ENCODE assay signal across 10 cellular contexts in the genomic region with DNA sequence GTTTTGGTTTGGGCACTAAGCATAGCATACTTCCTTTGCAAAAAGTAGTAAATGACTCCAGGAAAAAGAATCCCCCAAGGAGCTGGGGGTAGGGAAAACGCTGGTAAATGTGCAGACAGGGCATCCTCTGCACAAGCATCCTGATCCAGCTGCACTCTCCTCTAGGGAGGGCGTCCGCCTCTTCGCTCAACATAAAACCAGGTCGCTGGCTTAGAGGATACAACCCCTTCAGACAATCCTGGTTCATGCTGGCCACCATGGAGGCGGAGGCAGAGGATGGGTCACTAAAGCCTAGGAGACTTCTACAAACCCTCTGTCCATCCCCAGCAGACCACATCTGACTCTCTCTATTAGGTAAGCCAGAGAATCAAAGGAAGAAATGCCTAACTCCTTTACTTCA. TPM values are rescaled to one million over a fixed set of nuclear protein-coding genes. Genes with fewer than 3 reads are reported as not detected.
DNase-seq lines count a peak whose midpoint lies in the region; TF ChIP-seq lines count a peak whose summit lies in the region.
"Had no signal": no experiment of that assay in that cellular context is flagged by ENCODE, and none has a peak within 500 bp of the region (broad histone marks: within the 10 kb centered on the region; RNA-seq: fewer than 3 reads in every experiment).

No MANE protein-coding gene starts in this region.

- H3K27me3 ChIP-seq in esophagus (ENCODE audit: control insufficient read depth in 1 of 2, insufficient read depth in 2 of 2, low read length in 2 of 2) (no peaks in the 10 kb centered on the region), osteoblast (ENCODE audit: insufficient read depth, low read length) (no peaks in the 10 kb centered on the region), tibial artery (no peaks in the 10 kb centered on the region)

- TF ChIP-seq CTCF in osteoblast (IDR thresholded peaks at IDR 0.05; ENCODE audit: extremely low read depth, low read depth, low read length) (no peak), tibial artery (IDR thresholded peaks at IDR 0.05) (no peak)

- no peak overlapping the region for H2AFZ ChIP-seq in osteoblast (ENCODE audit: low read length)

- peak overlapping the region; percentile 46 for H3K4me2 ChIP-seq in osteoblast (ENCODE audit: insufficient read depth, low read length)

- intact Hi-C loops in activated CD4-positive, alpha-beta memory T cell treated with anti-CD3 and anti-CD28 coated beads for 36 hours (cut with micrococcal nuclease): no loop called here
- intact Hi-C loops in tibial artery (cut with DNase I; ENCODE audit: low total_unique reads): no loop called here

- H3K4me3 ChIP-seq in esophagus (ENCODE audit: low read depth in 1 of 2, low read length in 2 of 2) (no peak overlapping the region), osteoblast (ENCODE audit: insufficient read depth, low read length) (peak overlapping the region; percentile 3), tibial artery (peak overlapping the region; percentile 23 to 40)

- DNase-seq in activated CD4-positive, alpha-beta memory T cell treated with anti-CD3 and anti-CD28 coated beads for 36 hours: no peak
- DNase-seq in activated CD4-positive, alpha-beta memory T cell treated with anti-CD3 and anti-CD28 coated beads, Interleukin-2, amount 10 ng/mL, durations not matched to agents 7 days and 5 days: no peak
- DNase-seq in osteoblast (ENCODE audit: insufficient read length, low spot score, missing footprints) (peak; percentile 77), tibial artery (peak in 1 of 2 donors; percentile 70), NCI-H2107 (lab: John Stamatoyannopoulos, UW) (no peak), NCI-H2171 (lab: John Stamatoyannopoulos, UW) (no peak), amygdala (lab: John Stamatoyannopoulos, UW) (no peak)
- DNase-seq: activated CD8-positive, alpha-beta memory T cell treated with anti-CD3 and anti-CD28 coated beads, Interleukin-2, amount 10 ng/mL, durations not matched to agents 7 days and 5 days; H9 had no signal

- CTCF ChIA-PET in activated CD4-positive, alpha-beta memory T cell treated with anti-CD3 and anti-CD28 coated beads for 36 hours (lab: Charles Lee): interaction anchor here (0.8 to 2.1 kb wide), 2 partner anchors 9 kb away, joined by 3 to 13 read pairs; no protein-coding TSS in a partner anchor
- CTCF ChIA-PET in activated CD4-positive, alpha-beta memory T cell treated with anti-CD3 and anti-CD28 coated beads, Interleukin-2, amount 10 ng/mL, durations not matched to agents 7 days and 5 days (lab: Charles Lee): interaction anchor here (1.0 kb wide), 1 partner anchor 9 kb away, joined by 4 read pairs; no protein-coding TSS in a partner anchor

- H3K36me3 ChIP-seq in esophagus (ENCODE audit: control insufficient read depth in 2 of 2, insufficient read depth in 2 of 2, low read length in 1 of 2) (peaks cover 16 to 28% of the 10 kb centered on the region in 2 donors), osteoblast (ENCODE audit: insufficient read depth, low read length) (peaks cover 39% of the 10 kb centered on the region), tibial artery (peaks cover 0 to 28% (median 16%) of the 10 kb centered on the region in 3 donors)

- peaks cover 62% of the 10 kb centered on the region for H3K36me3 Mint-ChIP-seq in activated CD4-positive, alpha-beta memory T cell treated with anti-CD3 and anti-CD28 coated beads for 36 hours
- H3K36me3 Mint-ChIP-seq in activated CD4-positive, alpha-beta memory T cell treated with anti-CD3 and anti-CD28 coated beads, Interleukin-2, amount 10 ng/mL, durations not matched to agents 7 days and 5 days (ENCODE audit: low read depth): peaks cover 81% of the 10 kb centered on the region

- H3K27ac Mint-ChIP-seq in activated CD4-positive, alpha-beta memory T cell treated with anti-CD3 and anti-CD28 coated beads for 36 hours: peak overlapping the region; percentile 45
- no peak overlapping the region for H3K27ac Mint-ChIP-seq in activated CD4-positive, alpha-beta memory T cell treated with anti-CD3 and anti-CD28 coated beads, Interleukin-2, amount 10 ng/mL, durations not matched to agents 7 days and 5 days
- H3K27ac Mint-ChIP-seq: activated CD8-positive, alpha-beta memory T cell treated with anti-CD3 and anti-CD28 coated beads, Interleukin-2, amount 10 ng/mL, durations not matched to agents 7 days and 5 days; H9 had no signal

- peaks cover 3% of the 10 kb centered on the region for H3K79me2 ChIP-seq in osteoblast (ENCODE audit: insufficient read depth, low read length)

- peak overlapping the region; percentile 75 to 88 for H3K27ac ChIP-seq in esophagus (ENCODE audit: low read depth in 2 of 2, low read length in 1 of 2)
- H3K27ac ChIP-seq in osteoblast (ENCODE audit: low read depth, low read length): peak overlapping the region; percentile 83
- peak overlapping the region; percentile 88 to 91 for H3K27ac ChIP-seq in tibial artery

- no peak overlapping the region for H3K4me3 Mint-ChIP-seq in activated CD4-positive, alpha-beta memory T cell treated with anti-CD3 and anti-CD28 coated beads for 36 hours
- no peak overlapping the region for H3K4me3 Mint-ChIP-seq in activated CD4-positive, alpha-beta memory T cell treated with anti-CD3 and anti-CD28 coated beads, Interleukin-2, amount 10 ng/mL, durations not matched to agents 7 days and 5 days
- H3K4me3 Mint-ChIP-seq: activated CD8-positive, alpha-beta memory T cell treated with anti-CD3 and anti-CD28 coated beads, Interleukin-2, amount 10 ng/mL, durations not matched to agents 7 days and 5 days; H9 had no signal

- peaks cover 7% of the 10 kb centered on the region for H3K4me1 Mint-ChIP-seq in activated CD4-positive, alpha-beta memory T cell treated with anti-CD3 and anti-CD28 coated beads for 36 hours (ENCODE audit: low read depth)
- H3K4me1 Mint-ChIP-seq in activated CD4-positive, alpha-beta memory T cell treated with anti-CD3 and anti-CD28 coated beads, Interleukin-2, amount 10 ng/mL, durations not matched to agents 7 days and 5 days: peaks cover 6% of the 10 kb centered on the region

- 63 to 73% methylated on average over 6 of the region's 6 CpGs for WGBS in esophagus, 2 donors

- H4K20me1 ChIP-seq in osteoblast (ENCODE audit: insufficient read depth, low read length): no peaks in the 10 kb centered on the region

- POLR2A ChIA-PET in activated CD4-positive, alpha-beta memory T cell treated with anti-CD3 and anti-CD28 coated beads for 36 hours (lab: Charles Lee): no interaction called here
- POLR2A ChIA-PET in activated CD4-positive, alpha-beta memory T cell treated with anti-CD3 and anti-CD28 coated beads, Interleukin-2, amount 10 ng/mL, durations not matched to agents 7 days and 5 days (lab: Charles Lee): interaction anchor here (1.0 to 1.5 kb wide), 2 partner anchors 10 to 39 kb away, joined by 3 to 6 read pairs; a partner anchor contains a TSS

- H3K4me1 ChIP-seq in esophagus (ENCODE audit: control insufficient read depth in 2 of 2, insufficient read depth in 2 of 2, low read length in 1 of 2) (peaks cover 0 to 5% of the 10 kb centered on the region in 2 donors), osteoblast (ENCODE audit: insufficient read depth, low read length) (peaks cover 65% of the 10 kb centered on the region), tibial artery (peaks cover 0 to 72% (median 67%) of the 10 kb centered on the region in 4 donors)

- no peaks in the 10 kb centered on the region for H3K9me3 Mint-ChIP-seq in activated CD4-positive, alpha-beta memory T cell treated with anti-CD3 and anti-CD28 coated beads for 36 hours
- no peaks in the 10 kb centered on the region for H3K9me3 Mint-ChIP-seq in activated CD4-positive, alpha-beta memory T cell treated with anti-CD3 and anti-CD28 coated beads, Interleukin-2, amount 10 ng/mL, durations not matched to agents 7 days and 5 days
- H3K9me3 Mint-ChIP-seq: H9 had no signal

- no peaks in the 10 kb centered on the region for H3K27me3 Mint-ChIP-seq in activated CD4-positive, alpha-beta memory T cell treated with anti-CD3 and anti-CD28 coated beads for 36 hours
- H3K27me3 Mint-ChIP-seq in activated CD4-positive, alpha-beta memory T cell treated with anti-CD3 and anti-CD28 coated beads, Interleukin-2, amount 10 ng/mL, durations not matched to agents 7 days and 5 days: no peaks in the 10 kb centered on the region
- H3K27me3 Mint-ChIP-seq: activated CD8-positive, alpha-beta memory T cell treated with anti-CD3 and anti-CD28 coated beads, Interleukin-2, amount 10 ng/mL, durations not matched to agents 7 days and 5 days had no signal

- H3K9me3 ChIP-seq in esophagus (ENCODE audit: control insufficient read depth in 2 of 2, insufficient read depth in 1 of 2, low read depth in 1 of 2, low read length in 1 of 2): no peaks in the 10 kb centered on the region
- no peaks in the 10 kb centered on the region for H3K9me3 ChIP-seq in osteoblast (ENCODE audit: low read depth, low read length)
- no peaks in the 10 kb centered on the region for H3K9me3 ChIP-seq in tibial artery

RNA-seq across cellular contexts. Expression of a gene that starts 14.2 kb away (rescaled TPM):
- total RNA-seq in activated CD4-positive, alpha-beta memory T cell treated with anti-CD3 and anti-CD28 coated beads for 36 hours: 100 to 1,000 TPM; 104 to 105 TPM
- 100 to 1,000 TPM; 181 to 182 TPM for total RNA-seq in activated CD4-positive, alpha-beta memory T cell treated with anti-CD3 and anti-CD28 coated beads, Interleukin-2, amount 10 ng/mL, durations not matched to agents 7 days and 5 days
- 10 to 100 TPM; 22.8 to 37.3 TPM for polyA plus RNA-seq in esophagus
- total RNA-seq in osteoblast: 44.5 and 51.9 TPM in 2 replicates

RNA-seq across cellular contexts. Expression of a gene that starts 14.8 kb away (rescaled TPM):
- 10 to 100 TPM; 16.9 to 18.3 TPM for total RNA-seq in activated CD4-positive, alpha-beta memory T cell treated with anti-CD3 and anti-CD28 coated beads for 36 hours
- total RNA-seq in activated CD4-positive, alpha-beta memory T cell treated with anti-CD3 and anti-CD28 coated beads, Interleukin-2, amount 10 ng/mL, durations not matched to agents 7 days and 5 days: 10 to 100 TPM; 23.1 to 23.6 TPM
- 1 to 10 TPM; 5.9 to 6.6 TPM for polyA plus RNA-seq in esophagus
- total RNA-seq in osteoblast: 13.4 and 14.7 TPM in 2 replicates

RNA-seq across cellular contexts. Expression of a gene that starts 18.5 kb away (rescaled TPM):
- total RNA-seq in activated CD4-positive, alpha-beta memory T cell treated with anti-CD3 and anti-CD28 coated beads for 36 hours: 1 to 10 TPM; 3.1 to 4.0 TPM
- 1 to 10 TPM; 5.2 to 5.8 TPM for total RNA-seq in activated CD4-positive, alpha-beta memory T cell treated with anti-CD3 and anti-CD28 coated beads, Interleukin-2, amount 10 ng/mL, durations not matched to agents 7 days and 5 days
- polyA plus RNA-seq in esophagus: 1,000 to 10,000 TPM in 1 of 2 donors, 100 to 1,000 TPM in 1; 469 to 1,217 TPM
- total RNA-seq in osteoblast: 3,614 and 3,853 TPM in 2 replicates

RNA-seq across cellular contexts. Expression of a gene that starts 39.1 kb away (rescaled TPM):
- total RNA-seq in activated CD4-positive, alpha-beta memory T cell treated with anti-CD3 and anti-CD28 coated beads for 36 hours: 10 to 100 TPM; 21.5 to 26.0 TPM
- 10 to 100 TPM; 38.1 to 42.9 TPM for total RNA-seq in activated CD4-positive, alpha-beta memory T cell treated with anti-CD3 and anti-CD28 coated beads, Interleukin-2, amount 10 ng/mL, durations not matched to agents 7 days and 5 days
- polyA plus RNA-seq in esophagus: 10 to 100 TPM in 1 of 2 donors, 1 to 10 TPM in 1; 8.3 to 11.3 TPM
- total RNA-seq in osteoblast: 27.5 and 35.7 TPM in 2 replicates

Comparison
In these comparisons a context has a peak if more than half of its experiments do, and no peak if none do; other contexts are left out.
1. H3K4me3 ChIP-seq: peak in osteoblast (single experiment) and tibial artery (2 of 2); none in esophagus (0 of 2).
2. RNA of a gene that starts 18.5 kb away (total RNA-seq): 3,614 to 3,853 TPM in osteoblast; 5.2 to 5.8 TPM in activated CD4-positive, alpha-beta memory T cell treated with anti-CD3 and anti-CD28 coated beads, Interleukin-2, amount 10 ng/mL, durations not matched to agents 7 days and 5 days and 3.1 to 4.0 TPM in activated CD4-positive, alpha-beta memory T cell treated with anti-CD3 and anti-CD28 coated beads for 36 hours; every median in the first group is over 100 times any median in the second.
3. Peak in every context shown above with its lines, with median percentiles within 50 percentile points of each other: H3K27ac ChIP-seq.